ENCODE assay signal across 8 cellular contexts in genomic region chr7:72830567-72830966, GRCh38. TPM values are rescaled to one million over a fixed set of nuclear protein-coding genes. Genes with fewer than 3 reads are reported as not detected.
DNase-seq lines count a peak whose midpoint lies in the region; ATAC-seq and TF ChIP-seq lines count a peak whose summit lies in the region.
"Not testable (repeated sequence)": the region's sequence is repeated elsewhere in the genome, so short reads cannot be mapped to it uniquely, and the experiment has no call there.

No MANE protein-coding gene starts in this region.

- peaks cover 34% of the 10 kb centered on the region for H3K4me1 Mint-ChIP-seq in CD8-positive, alpha-beta T cell (ENCODE audit: low read depth)

- H3K27me3 Mint-ChIP-seq in CD8-positive, alpha-beta T cell (ENCODE audit: low read depth) = not testable (repeated sequence)

- H3K79me2 ChIP-seq in parathyroid adenoma = not testable (repeated sequence)

- POLR2A ChIA-PET in CD8-positive, alpha-beta T cell (lab: Charles Lee) = interaction anchor here (1.9 kb wide), 1 partner anchor 8 kb away, joined by 5 read pairs; no protein-coding TSS in a partner anchor

- CTCF ChIA-PET in CD8-positive, alpha-beta T cell (lab: Charles Lee) = not testable (repeated sequence)

- not testable (repeated sequence) for TF ChIP-seq POLR2A in esophagus squamous epithelium (IDR thresholded peaks at IDR 0.05); lower leg skin (IDR thresholded peaks at IDR 0.05); transverse colon (IDR thresholded peaks at IDR 0.05)

- H3K4me2 ChIP-seq in parathyroid adenoma (ENCODE audit: low read length) = peak overlapping the region; percentile 54

- H3K27ac ChIP-seq in CD8-positive, alpha-beta T cell (ENCODE audit: low read depth, low read length) = peak overlapping the region; percentile 95
- peak overlapping the region; percentile 96 to 99 (median 98) for H3K27ac ChIP-seq in esophagus squamous epithelium
- peak overlapping the region; percentile 98 for H3K27ac ChIP-seq in parathyroid adenoma
- peak overlapping the region; percentile 95 to 97 (median 96) for H3K27ac ChIP-seq in transverse colon

- H3K4me1 ChIP-seq in CD8-positive, alpha-beta T cell (ENCODE audit: insufficient read depth, low read length) = peaks cover 19% of the 10 kb centered on the region
- H3K4me1 ChIP-seq in esophagus squamous epithelium (peaks cover 0 to 43% (median 14%) of the 10 kb centered on the region in 3 donors), transverse colon (peaks cover 7 to 25% (median 20%) of the 10 kb centered on the region in 4 donors)
- not testable (repeated sequence) for H3K4me1 ChIP-seq in parathyroid adenoma

- not testable (repeated sequence) for H2AFZ ChIP-seq in parathyroid adenoma

- WGBS in esophagus squamous epithelium, 2 donors = 22% methylated on average over 5 of the region's 5 CpGs
- WGBS in lower leg skin, 2 donors = 11 to 25% methylated on average over 5 of the region's 5 CpGs
- WGBS in transverse colon (ENCODE audit: low coverage in 1 of 2), 2 donors = 27 to 29% methylated on average over 2 to 5 of the region's 5 CpGs

- not testable (repeated sequence) for H3K9me3 ChIP-seq in CD8-positive, alpha-beta T cell (ENCODE audit: low read length); esophagus squamous epithelium; parathyroid adenoma (ENCODE audit: control insufficient read depth, low read length); transverse colon

- not testable (repeated sequence) for TF ChIP-seq CTCF in CD8-positive, alpha-beta T cell (IDR thresholded peaks at IDR 0.05); WI38 (IDR thresholded peaks at IDR 0.05; ENCODE audit: low read depth, low read length); astrocyte of the spinal cord (IDR thresholded peaks at IDR 0.05; ENCODE audit: low read depth, low read length); esophagus squamous epithelium (IDR thresholded peaks at IDR 0.05); lower leg skin (IDR thresholded peaks at IDR 0.05); parathyroid adenoma (IDR thresholded peaks at IDR 0.05); transverse colon (IDR thresholded peaks at IDR 0.05)

- peaks cover 14% of the 10 kb centered on the region for H3K36me3 ChIP-seq in CD8-positive, alpha-beta T cell (ENCODE audit: insufficient read depth, low read length)
- H3K36me3 ChIP-seq in esophagus squamous epithelium (peaks cover 0 to 44% (median 23%) of the 10 kb centered on the region in 3 donors), transverse colon (peaks cover 0 to 27% (median 14%) of the 10 kb centered on the region in 4 donors)
- not testable (repeated sequence) for H3K36me3 ChIP-seq in parathyroid adenoma (ENCODE audit: control insufficient read depth, insufficient read depth, low read length)

- intact Hi-C loops in CD8-positive, alpha-beta T cell (cut with DNase I, micrococcal nuclease); esophagus squamous epithelium (cut with DNase I); lower leg skin (cut with DNase I; ENCODE audit: low total_unique reads); transverse colon (cut with DNase I; ENCODE audit: low total_unique reads): not testable (repeated sequence)

- H3K4me3 ChIP-seq in CD8-positive, alpha-beta T cell (ENCODE audit: low read depth, low read length) = peak overlapping the region; percentile 77
- H3K4me3 ChIP-seq in Jurkat, Clone E6-1 (ENCODE audit: low read length) = peak overlapping the region; percentile 62
- H3K4me3 ChIP-seq in WI38 (ENCODE audit: low read depth, low read length) (peak overlapping the region; percentile 71), astrocyte of the spinal cord (ENCODE audit: low read depth, low read length) (peak overlapping the region; percentile 73), esophagus squamous epithelium (peak overlapping the region; percentile 64 to 91 (median 82)), lower leg skin (ENCODE audit: low read depth, poor library complexity, severe bottlenecking) (peak overlapping the region; percentile 75), parathyroid adenoma (ENCODE audit: low read depth, low read length) (peak overlapping the region; percentile 93), transverse colon (peak overlapping the region; percentile 54 to 73 (median 66))

- TF ChIP-seq EP300 in transverse colon (IDR thresholded peaks at IDR 0.05; ENCODE audit: low read depth) = not testable (repeated sequence)

- not testable (repeated sequence) for ATAC-seq in CD8-positive, alpha-beta T cell

- peaks cover 49% of the 10 kb centered on the region for H3K36me3 Mint-ChIP-seq in CD8-positive, alpha-beta T cell

- H3K4me3 Mint-ChIP-seq in CD8-positive, alpha-beta T cell = peak overlapping the region; percentile 94

- not testable (repeated sequence) for H3K9me3 Mint-ChIP-seq in CD8-positive, alpha-beta T cell

- not testable (repeated sequence) for DNase-seq in CD8-positive, alpha-beta T cell; Jurkat, Clone E6-1 (ENCODE audit: low read depth, low spot score); astrocyte of the spinal cord (ENCODE audit: low read depth, low spot score); esophagus squamous epithelium (lab: John Stamatoyannopoulos, UW); transverse colon
- peak in 1 of 2 donors; percentile 1 for DNase-seq in lower leg skin (ENCODE audit: low spot score in 2 of 2)

- in situ Hi-C loops in astrocyte of the spinal cord (cut with HindIII; ENCODE audit: low sequenced_read_pairs); transverse colon (cut with MboI; ENCODE audit: low pct_ligation_motif_present in 1 of 4, low pct_unique_long_range_greater_than_20kb in 1 of 4, low sequenced_read_pairs in 3 of 4): not testable (repeated sequence)

- not testable (repeated sequence) for H3K9ac ChIP-seq in parathyroid adenoma

- H3K27ac Mint-ChIP-seq in CD8-positive, alpha-beta T cell = peak overlapping the region; percentile 99

- H3K27me3 ChIP-seq in CD8-positive, alpha-beta T cell (ENCODE audit: insufficient read depth, low read length); esophagus squamous epithelium; parathyroid adenoma (ENCODE audit: control insufficient read depth, insufficient read depth, low read length); transverse colon: not testable (repeated sequence)

RNA-seq across cellular contexts. Expression of gene TYW1B, which starts 2.6 kb away (rescaled TPM):
- total RNA-seq in CD8-positive, alpha-beta T cell = 1 to 10 TPM; 3.9 to 4.7 TPM
- 3.4 TPM for polyA plus RNA-seq in Jurkat, Clone E6-1 (2012; ENCODE audit: insufficient read depth, insufficient read length)
- total RNA-seq in esophagus squamous epithelium = 1 to 10 TPM; 2.0 to 5.1 (median 2.5) TPM
- total RNA-seq in lower leg skin = 1 to 10 TPM; 3.7 to 5.3 (median 4.1) TPM
- total RNA-seq in transverse colon = 10 to 100 TPM in 1 of 4 donors, 1 to 10 TPM in 3; 3.7 to 12.1 (median 9.6) TPM
